Comparison of ENCODE assay signal across 16 cellular contexts in the genomic region with DNA sequence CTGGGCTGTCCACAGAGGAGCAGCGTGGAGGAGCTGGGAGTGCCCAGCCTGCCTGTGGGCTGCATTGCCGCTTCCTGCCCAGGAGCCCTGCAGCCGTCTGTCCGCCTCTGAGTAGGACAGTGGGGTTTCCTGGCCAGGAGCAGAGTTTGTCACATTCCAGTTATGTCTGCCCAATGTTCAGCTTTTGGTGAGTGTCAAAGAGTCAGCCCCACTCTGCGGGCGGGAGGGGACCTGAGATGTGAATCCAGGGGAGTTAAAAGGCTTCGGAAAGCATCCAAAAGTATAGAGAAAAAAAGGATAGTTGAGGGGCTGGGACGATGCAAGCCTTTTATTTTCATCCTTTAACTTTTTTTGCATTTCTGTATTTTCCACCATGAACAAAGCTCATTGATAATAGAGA. TPM values are rescaled to one million over a fixed set of nuclear protein-coding genes. Genes with fewer than 3 reads are reported as not detected.
DNase-seq lines count a peak whose midpoint lies in the region; ATAC-seq and TF ChIP-seq lines count a peak whose summit lies in the region.
"Had no signal": no experiment of that assay in that cellular context is flagged by ENCODE, and none has a peak within 500 bp of the region (broad histone marks: within the 10 kb centered on the region; RNA-seq: fewer than 3 reads in every experiment).

No MANE protein-coding gene starts in this region.

- intact Hi-C loops in heart left ventricle (cut with DNase I), result no loop called here

- H3K27me3 Mint-ChIP-seq in GM23338 (ENCODE audit: insufficient read depth, low read depth, poor library complexity), result peaks cover 58% of the 10 kb centered on the region

- H2AFZ ChIP-seq in GM23338, result peak overlapping the region; percentile 43; the same call in 1 of the 2 replicates
- no peak overlapping the region for H2AFZ ChIP-seq in trophoblast cell (ENCODE audit: insufficient read depth, low read length, poor library complexity)

- no CpG with 5 or more reads among the region's 8 CpGs for WGBS in trophoblast cell (ENCODE audit: extremely low coverage, insufficient coverage, insufficient read length)
- WGBS in heart left ventricle, 4 donors, result 47 to 63% (median 51%) methylated on average over 8 of the region's 8 CpGs

- H3K27ac ChIP-seq in GM23338 (ENCODE audit: low read depth) (no peak overlapping the region), WERI-Rb-1 (peak overlapping the region; percentile 4; the same call in 1 of the 2 replicates), trophoblast cell (ENCODE audit: low read depth, low read length) (no peak overlapping the region), heart left ventricle (no peak overlapping the region)
- H3K27ac ChIP-seq: HL-60 had no signal

- H3K9me2 ChIP-seq in GM23338 (ENCODE audit: insufficient read depth), result no peaks in the 10 kb centered on the region

- no peak overlapping the region for H3K27ac Mint-ChIP-seq in GM23338
- H3K27ac Mint-ChIP-seq: CD4-positive, CD25-positive, alpha-beta regulatory T cell had no signal

- H3K4me3 ChIP-seq in GM23338 (no peak overlapping the region), WERI-Rb-1 (ENCODE audit: low read depth, low read length) (no peak overlapping the region), trophoblast cell (ENCODE audit: low read depth, low read length) (no peak overlapping the region), heart left ventricle (no peak overlapping the region)
- H3K4me3 ChIP-seq: MG63 had no signal

- no peak for TF ChIP-seq POLR2A in heart left ventricle (IDR thresholded peaks at IDR 0.05)

- H3K14ac ChIP-seq in trophoblast cell (ENCODE audit: low read length), result no peak overlapping the region

- H3K18ac ChIP-seq in trophoblast cell (ENCODE audit: low read length), result no peak overlapping the region

- no peak overlapping the region for H4K8ac ChIP-seq in trophoblast cell (ENCODE audit: low read depth, low read length)

- ATAC-seq in GM23338, result peak; percentile 5; the same call in 2 of the 3 replicates
- ATAC-seq in GM18861 (IDR thresholded peaks at IDR 0.05; ENCODE audit: unreplicated experiment), result no peak
- ATAC-seq in heart left ventricle, result no peak

- no peaks in the 10 kb centered on the region for H4K20me1 ChIP-seq in GM23338 (replicated peaks; ENCODE audit: insufficient read depth)

- no peaks in the 10 kb centered on the region for H3K79me2 ChIP-seq in GM23338 (replicated peaks; ENCODE audit: insufficient read depth)
- H3K79me2 ChIP-seq in trophoblast cell (ENCODE audit: control insufficient read depth, insufficient read depth, low read length, poor library complexity), result no peaks in the 10 kb centered on the region

- H2BK12ac ChIP-seq in trophoblast cell (ENCODE audit: low read length), result no peak overlapping the region

- H3K79me1 ChIP-seq in trophoblast cell (ENCODE audit: low read length), result peaks cover 3% of the 10 kb centered on the region

- peaks cover 34% of the 10 kb centered on the region for H3K4me1 Mint-ChIP-seq in GM23338

- no peak overlapping the region for H4K12ac ChIP-seq in trophoblast cell (ENCODE audit: low read depth, low read length)

- H3K23ac ChIP-seq in trophoblast cell (ENCODE audit: low read length), result no peak overlapping the region

- H3K36me3 Mint-ChIP-seq in GM23338 (ENCODE audit: low read depth), result no peaks in the 10 kb centered on the region
- H3K36me3 Mint-ChIP-seq: CD4-positive, CD25-positive, alpha-beta regulatory T cell had no signal

- no peaks in the 10 kb centered on the region for H3K9me3 Mint-ChIP-seq in GM23338
- H3K9me3 Mint-ChIP-seq: CD4-positive, CD25-positive, alpha-beta regulatory T cell had no signal

- H3K4me2 ChIP-seq in GM23338 (no peak overlapping the region), trophoblast cell (ENCODE audit: low read length) (peak overlapping the region; percentile 0)

- no peak overlapping the region for H4K91ac ChIP-seq in trophoblast cell (ENCODE audit: low read depth, low read length)

- H3K4me1 ChIP-seq in GM23338 (ENCODE audit: insufficient read depth), result peaks cover 4% of the 10 kb centered on the region; the same call in 1 of the 2 replicates
- peaks cover 12 to 21% of the 10 kb centered on the region in 2 experiments for H3K4me1 ChIP-seq in trophoblast cell (ENCODE audit: control insufficient read depth in 1 of 2, insufficient read depth in 2 of 2, low read length in 2 of 2)
- peaks cover 0 to 34% (median 18%) of the 10 kb centered on the region in 12 donors for H3K4me1 ChIP-seq in heart left ventricle

- DNase-seq in GM23338 (ENCODE audit: low spot score), result no peak
- DNase-seq in WERI-Rb-1, result no peak
- DNase-seq in left kidney (ENCODE audit: low read depth, low spot score), result peak; percentile 36
- DNase-seq in trophoblast cell, result no peak
- no peak for DNase-seq in NOMO-1 (lab: John Stamatoyannopoulos, UW; ENCODE audit: unreplicated experiment in 2 of 2)
- no peak for DNase-seq in heart left ventricle
- DNase-seq: CD4-positive, CD25-positive, alpha-beta regulatory T cell; DMS79; MG63; NCI-H1105; NCI-H187; NCI-H748 treated with DMSO at 0.1 percent for 48 hours; RPMI8226 had no signal

- H2BK5ac ChIP-seq in trophoblast cell (ENCODE audit: low read depth, low read length, poor library complexity), result no peak overlapping the region

- H3K9me3 ChIP-seq in WERI-Rb-1 (ENCODE audit: severe bottlenecking), result no peaks in the 10 kb centered on the region
- H3K9me3 ChIP-seq in trophoblast cell (ENCODE audit: insufficient read depth, low read depth, low read length), result peaks cover 8% of the 10 kb centered on the region
- H3K9me3 ChIP-seq in heart left ventricle, result no peaks in the 10 kb centered on the region
- H3K9me3 ChIP-seq: MG63 had no signal

- H3K36me3 ChIP-seq in GM23338 (ENCODE audit: insufficient read depth) (no peaks in the 10 kb centered on the region), WERI-Rb-1 (no peaks in the 10 kb centered on the region), trophoblast cell (ENCODE audit: control insufficient read depth in 1 of 2, insufficient read depth in 2 of 2, low read length in 2 of 2) (no peaks in the 10 kb centered on the region), heart left ventricle (no peaks in the 10 kb centered on the region)
- H3K36me3 ChIP-seq: MG63 had no signal

- H3K4me3 Mint-ChIP-seq in GM23338, result peak overlapping the region; percentile 46

- no peak overlapping the region for H2AK5ac ChIP-seq in trophoblast cell (ENCODE audit: low read length)

- no peak overlapping the region for H3K4ac ChIP-seq in trophoblast cell (ENCODE audit: low read depth, low read length)

- H3F3A ChIP-seq in GM23338 (replicated peaks; ENCODE audit: low read depth), result 0 out of 2 replicates have a peak, but pooled peaks cover 6% of the 10 kb centered on the region

- TF ChIP-seq CTCF in GM23338 (conservative IDR thresholded peaks at IDR 0.05; ENCODE audit: low read depth in 2 of 2) (no peak), WERI-Rb-1 (IDR thresholded peaks at IDR 0.05; ENCODE audit: low read depth, low read length) (no peak), heart left ventricle (IDR thresholded peaks at IDR 0.05) (no peak)

- H3K27me3 ChIP-seq in GM23338 (ENCODE audit: insufficient read depth) (peaks cover 26% of the 10 kb centered on the region), WERI-Rb-1 (ENCODE audit: insufficient read depth, low read depth, severe bottlenecking) (no peaks in the 10 kb centered on the region), trophoblast cell (ENCODE audit: insufficient read depth, low read length) (peaks cover 20% of the 10 kb centered on the region), heart left ventricle (peaks cover 0 to 91% (median 44%) of the 10 kb centered on the region in 9 donors)

- no peak overlapping the region for H3K9ac ChIP-seq in trophoblast cell (ENCODE audit: low read length)

- H2BK120ac ChIP-seq in trophoblast cell (ENCODE audit: insufficient read depth, low read length, poor library complexity), result no peak overlapping the region

TF ChIP-seq in GM23338, 12 proteins besides CTCF, POLR2A, EP300 and RAD21:
- TF ChIP-seq ZNF114 (CRISPR knock-in tag; IDR thresholded peaks at IDR 0.05), result no peak
- TF ChIP-seq JUNB (IDR thresholded peaks at IDR 0.05; ENCODE audit: unreplicated experiment), result no peak
- no peak for TF ChIP-seq CREB1 (CRISPR knock-in tag; IDR thresholded peaks at IDR 0.05; ENCODE audit: low read depth)
- TF ChIP-seq ZNF331 (CRISPR knock-in tag; IDR thresholded peaks at IDR 0.05; ENCODE audit: low read depth), result no peak
- TF ChIP-seq NANOG (IDR thresholded peaks at IDR 0.05; ENCODE audit: borderline replicate concordance), result no peak
- TF ChIP-seq POLR2AphosphoS5 (IDR thresholded peaks at IDR 0.05; ENCODE audit: low read depth), result no peak
- no peak for TF ChIP-seq EZH2 (IDR thresholded peaks at IDR 0.05; ENCODE audit: low read depth, unreplicated experiment)
- TF ChIP-seq, protein P1, sequence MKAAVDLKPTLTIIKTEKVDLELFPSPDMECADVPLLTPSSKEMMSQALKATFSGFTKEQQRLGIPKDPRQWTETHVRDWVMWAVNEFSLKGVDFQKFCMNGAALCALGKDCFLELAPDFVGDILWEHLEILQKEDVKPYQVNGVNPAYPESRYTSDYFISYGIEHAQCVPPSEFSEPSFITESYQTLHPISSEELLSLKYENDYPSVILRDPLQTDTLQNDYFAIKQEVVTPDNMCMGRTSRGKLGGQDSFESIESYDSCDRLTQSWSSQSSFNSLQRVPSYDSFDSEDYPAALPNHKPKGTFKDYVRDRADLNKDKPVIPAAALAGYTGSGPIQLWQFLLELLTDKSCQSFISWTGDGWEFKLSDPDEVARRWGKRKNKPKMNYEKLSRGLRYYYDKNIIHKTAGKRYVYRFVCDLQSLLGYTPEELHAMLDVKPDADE (IDR thresholded peaks at IDR 0.05), result no peak
- no peak for TF ChIP-seq STAT1 (IDR thresholded peaks at IDR 0.05; ENCODE audit: unreplicated experiment)

RNA-seq across cellular contexts. Expression of gene GATA5, which starts 7.2 kb away (rescaled TPM):
- 0.73 and 1.2 TPM in 2 replicates for total RNA-seq in GM23338 (2014; rRNA removed; shearing (Covaris generic))
- 0.31 and 0.60 TPM in 2 replicates for polyA plus RNA-seq in GM23338 (2016; fragmentation: Nextera tagmentation; extraction: Ambion mirVana)
- polyA plus RNA-seq in trophoblast cell (2013), result 0.85 and 0.90 TPM in 2 replicates
- total RNA-seq in heart left ventricle, result 1 to 10 TPM in 4 of 9 donors, under 1 TPM in 5; 0.21 to 7.4 (median 0.83) TPM
- polyA plus RNA-seq in heart left ventricle, result 1 to 10 TPM in 1 of 2 donors, under 1 TPM in 1; 0.98 to 1.6 TPM
- total RNA-seq: A673; CD4-positive, CD25-positive, alpha-beta regulatory T cell had no signal
- polyA plus RNA-seq: CD4-positive, CD25-positive, alpha-beta regulatory T cell had no signal

RNA-seq across cellular contexts. Expression of gene RBBP8NL, which starts 55.6 kb away (rescaled TPM):
- 0.66 and 1.1 TPM in 2 replicates for total RNA-seq in GM23338 (2014; rRNA removed; shearing (Covaris generic))
- polyA plus RNA-seq in GM23338 (2016; fragmentation: Nextera tagmentation; extraction: Ambion mirVana) (0.10 and 0.64 TPM in 2 replicates), heart left ventricle (not detected)
- polyA plus RNA-seq in trophoblast cell (2013), result 7.9 TPM in 2 replicates
- not detected for total RNA-seq in heart left ventricle
- total RNA-seq: A673; CD4-positive, CD25-positive, alpha-beta regulatory T cell had no signal
- polyA plus RNA-seq: CD4-positive, CD25-positive, alpha-beta regulatory T cell had no signal
